11 cellular contexts compared by ENCODE assay signal in genomic region chr13:38824342-38824741, GRCh38.
DNase-seq lines count a peak whose midpoint lies in the region; ATAC-seq, FAIRE-seq and TF ChIP-seq lines count a peak whose summit lies in the region.
"Had no signal": no experiment of that assay in that cellular context is flagged by ENCODE, and none has a peak within 500 bp of the region (broad histone marks: within the 10 kb centered on the region; RNA-seq: fewer than 3 reads in every experiment).

No MANE protein-coding gene starts in this region.

- ATAC-seq in GM19035 (IDR thresholded peaks at IDR 0.05; ENCODE audit: unreplicated experiment) (peak; percentile 71), HG02938 (IDR thresholded peaks at IDR 0.05; ENCODE audit: unreplicated experiment) (peak; percentile 43), GM12878 (peak; percentile 91), upper lobe of right lung (no peak)

- TF ChIP-seq CTCF in GM12878 (IDR thresholded peaks at IDR 0.05 in 2 of 3, conservative IDR thresholded peaks at IDR 0.05 in 1 of 3; ENCODE audit: control insufficient read depth in 2 of 3, extremely low read depth in 1 of 3, insufficient read depth in 1 of 3, low read depth in 3 of 3, low read length in 3 of 3) (no peak; a peak in 1 of 6 replicates), upper lobe of right lung (IDR thresholded peaks at IDR 0.05) (no peak)

- in situ Hi-C loops in GM12878 (cut with MboI) = no loop called here

- WGBS in GM12878 (ENCODE audit: insufficient coverage, insufficient replicate concordance, low lambda C conversion rate, missing lambda C conversion rate) = 0% methylated on average over 4 of the region's 4 CpGs

- H3K4me3 ChIP-seq in GM12878 (no peak overlapping the region), upper lobe of right lung (no peak overlapping the region)

- DNase-seq in GM18507 (ENCODE audit: extremely low spot score, insufficient read length, low read depth) (no peak), GM12878 (ENCODE audit: low read depth, low spot score) (peak; percentile 36), upper lobe of right lung (no peak), HEK293T (ENCODE audit: extremely low spot score) (no peak), T1000 (lab: John Stamatoyannopoulos, UW) (no peak)
- DNase-seq: amygdala; NCI-H2029; occipital lobe; stimulated activated naive CD4-positive, alpha-beta T cell had no signal

- TF ChIP-seq RAD21 in GM12878 (IDR thresholded peaks at IDR 0.05; ENCODE audit: insufficient read depth, low read depth, low read length) = peak; percentile 26; the same call in 1 of the 2 replicates

- no peaks in the 10 kb centered on the region for H3K36me3 ChIP-seq in GM12878 (ENCODE audit: control insufficient read depth in 2 of 2, insufficient read depth in 2 of 2, low read length in 1 of 2)
- H3K36me3 ChIP-seq in upper lobe of right lung = no peaks in the 10 kb centered on the region

- no TSS peak for BruUV-seq in GM12878 (replicated peaks; lab: Mats Ljungman, UMichigan)

- H3K4me1 ChIP-seq in GM12878 (ENCODE audit: control insufficient read depth, insufficient read depth, low read length) (no peaks in the 10 kb centered on the region), upper lobe of right lung (no peaks in the 10 kb centered on the region)

- no peaks in the 10 kb centered on the region for H3K79me2 ChIP-seq in GM12878 (ENCODE audit: control insufficient read depth, insufficient read depth, low read length)

- POLR2A ChIA-PET in GM12878 (lab: Charles Lee) = interaction anchor here (0.6 to 1.1 kb wide), 5 partner anchors 26 to 44 kb away, joined by 3 to 8 read pairs (median 4); no protein-coding TSS in a partner anchor
- POLR2A ChIA-PET in HEK293T (lab: Yijun Ruan, JAX) = no interaction called here

- FAIRE-seq in GM18507 (lab: Jason Lieb, UNC) (peak; percentile 21), GM12878 (lab: Jason Lieb, UNC) (no peak)

- TF ChIP-seq EP300 in GM12878 (IDR thresholded peaks at IDR 0.05; ENCODE audit: borderline replicate concordance in 1 of 2, control insufficient read depth in 1 of 2, low read depth in 2 of 2, low read length in 2 of 2) = no peak

- H3K27ac ChIP-seq in GM12878 (ENCODE audit: control insufficient read depth, insufficient read depth) = no peak overlapping the region
- H3K27ac ChIP-seq in upper lobe of right lung = no peak overlapping the region

- CTCF ChIA-PET in GM12878 (lab: Yijun Ruan, JAX) = interaction anchor here (0.8 to 3.1 kb wide), 12 partner anchors 9 to 138 kb away, joined by 3 to 27 read pairs (median 4); no protein-coding TSS in a partner anchor
- CTCF ChIA-PET in HEK293T (lab: Yijun Ruan, JAX) = no interaction called here

- H2AFZ ChIP-seq in GM12878 (ENCODE audit: control insufficient read depth, low read depth, low read length) = no peak overlapping the region

- H3K4me2 ChIP-seq in GM12878 (ENCODE audit: control insufficient read depth, insufficient read depth) = no peak overlapping the region

- SMC1A ChIA-PET in GM12878 (lab: Charles Lee; ENCODE audit: uncharacterized antibody, unreplicated experiment) = interaction anchor here (0.7 to 2.6 kb wide), 13 partner anchors 8 to 64 kb away, joined by 3 to 26 read pairs (median 4); no protein-coding TSS in a partner anchor

- RAD21 ChIA-PET in GM12878 (lab: Charles Lee; ENCODE audit: unreplicated experiment) = interaction anchor here (0.7 to 3.2 kb wide), 11 partner anchors 8 to 139 kb away, joined by 3 to 30 read pairs (median 6); no protein-coding TSS in a partner anchor

- H4K20me1 ChIP-seq in GM12878 (ENCODE audit: control insufficient read depth, insufficient read depth) = no peaks in the 10 kb centered on the region

- no peaks in the 10 kb centered on the region for H3K27me3 ChIP-seq in GM12878 (replicated peaks in 1 of 2; ENCODE audit: control insufficient read depth in 2 of 2, insufficient read depth in 2 of 2, low read length in 1 of 2)
- H3K27me3 ChIP-seq in upper lobe of right lung = no peaks in the 10 kb centered on the region

- TF ChIP-seq POLR2A in GM12878 (IDR thresholded peaks at IDR 0.05; ENCODE audit: low read depth, low read length) = no peak

- no peak overlapping the region for H3K9ac ChIP-seq in GM12878 (ENCODE audit: control insufficient read depth, insufficient read depth, low read length)

- H3K9me3 ChIP-seq in GM12878 (replicated peaks; ENCODE audit: control insufficient read depth, insufficient read depth, low read length) = no peaks in the 10 kb centered on the region; the same call in 2 of the 3 replicates
- H3K9me3 ChIP-seq in upper lobe of right lung = no peaks in the 10 kb centered on the region

- intact Hi-C loops in GM12878 (cut with micrococcal nuclease; ENCODE audit: unreplicated experiment) (loop anchor here (5.0 kb wide), 1 partner anchor 38 kb away; no protein-coding TSS in a partner anchor), upper lobe of right lung (cut with DNase I) (no loop called here)

TF ChIP-seq in GM12878, 131 proteins besides CTCF, POLR2A, EP300 and RAD21 (continues in another document):
- TF ChIP-seq SMAD1 (IDR thresholded peaks at IDR 0.05; ENCODE audit: low read depth, partially characterized antibody) = no peak
- TF ChIP-seq, protein P1, sequence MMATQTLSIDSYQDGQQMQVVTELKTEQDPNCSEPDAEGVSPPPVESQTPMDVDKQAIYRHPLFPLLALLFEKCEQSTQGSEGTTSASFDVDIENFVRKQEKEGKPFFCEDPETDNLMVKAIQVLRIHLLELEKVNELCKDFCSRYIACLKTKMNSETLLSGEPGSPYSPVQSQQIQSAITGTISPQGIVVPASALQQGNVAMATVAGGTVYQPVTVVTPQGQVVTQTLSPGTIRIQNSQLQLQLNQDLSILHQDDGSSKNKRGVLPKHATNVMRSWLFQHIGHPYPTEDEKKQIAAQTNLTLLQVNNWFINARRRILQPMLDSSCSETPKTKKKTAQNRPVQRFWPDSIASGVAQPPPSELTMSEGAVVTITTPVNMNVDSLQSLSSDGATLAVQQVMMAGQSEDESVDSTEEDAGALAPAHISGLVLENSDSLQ (IDR thresholded peaks at IDR 0.05) = peak; percentile 39; the same call in 1 of the 2 replicates
- no peak for TF ChIP-seq CBX3 (IDR thresholded peaks at IDR 0.05; ENCODE audit: borderline replicate concordance, low read depth)
- TF ChIP-seq ZNF622 (IDR thresholded peaks at IDR 0.05) = no peak
- TF ChIP-seq MLLT1 (IDR thresholded peaks at IDR 0.05) = no peak

TF ChIP-seq in HEK293T, 16 proteins besides CTCF, POLR2A, EP300 and RAD21:
- no peak for TF ChIP-seq BHLHE40 (IDR thresholded peaks at IDR 0.05; ENCODE audit: borderline replicate concordance)
- TF ChIP-seq SUZ12 (IDR thresholded peaks at IDR 0.05) = no peak
- no peak for TF ChIP-seq NFRKB (IDR thresholded peaks at IDR 0.05)
- TF ChIP-seq FOXM1 (IDR thresholded peaks at IDR 0.05; ENCODE audit: borderline replicate concordance) = no peak
- TF ChIP-seq FOXK2 (IDR thresholded peaks at IDR 0.05) = no peak
- no peak for TF ChIP-seq L3MBTL2 (conservative IDR thresholded peaks at IDR 0.05)
- no peak for TF ChIP-seq ARNT (IDR thresholded peaks at IDR 0.05)
- TF ChIP-seq FOXA1 (IDR thresholded peaks at IDR 0.05) = no peak
- TF ChIP-seq SP1 (IDR thresholded peaks at IDR 0.05) = no peak
- no peak for TF ChIP-seq ZNF384 (IDR thresholded peaks at IDR 0.05)
- TF ChIP-seq CTBP1 (IDR thresholded peaks at IDR 0.05; ENCODE audit: borderline replicate concordance) = no peak
- no peak for TF ChIP-seq ELF4 (IDR thresholded peaks at IDR 0.05)
- TF ChIP-seq HDGF (IDR thresholded peaks at IDR 0.05; ENCODE audit: borderline replicate concordance) = no peak
TF ChIP-seq in HEK293T: peak in this region for 0.
